8 cellular contexts compared by ENCODE assay signal in genomic region chr14:105065280-105066228, GRCh38. TPM values are rescaled to one million over a fixed set of nuclear protein-coding genes. Genes with fewer than 3 reads are reported as not detected.
DNase-seq lines count a peak whose midpoint lies in the region; ATAC-seq and TF ChIP-seq lines count a peak whose summit lies in the region.

A gene with protein sequence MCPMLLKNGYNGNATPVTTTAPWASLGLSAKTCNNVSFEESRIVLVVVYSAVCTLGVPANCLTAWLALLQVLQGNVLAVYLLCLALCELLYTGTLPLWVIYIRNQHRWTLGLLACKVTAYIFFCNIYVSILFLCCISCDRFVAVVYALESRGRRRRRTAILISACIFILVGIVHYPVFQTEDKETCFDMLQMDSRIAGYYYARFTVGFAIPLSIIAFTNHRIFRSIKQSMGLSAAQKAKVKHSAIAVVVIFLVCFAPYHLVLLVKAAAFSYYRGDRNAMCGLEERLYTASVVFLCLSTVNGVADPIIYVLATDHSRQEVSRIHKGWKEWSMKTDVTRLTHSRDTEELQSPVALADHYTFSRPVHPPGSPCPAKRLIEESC (minus strand): TSS chr14:105065430. CDS start chr14:105055420, 10,010 bp downstream.

- DNase-seq in Daoy (ENCODE audit: low read depth) = peak; percentile 92
- no peak for DNase-seq in GM23338 (ENCODE audit: low spot score)
- DNase-seq in NOMO-1 (lab: John Stamatoyannopoulos, UW; ENCODE audit: unreplicated experiment in 2 of 2) = peak; percentile 95 to 99
- DNase-seq in activated T-cell treated with anti-CD3 and anti-CD28 coated beads for 48 hours (ENCODE audit: low read depth) = peak; percentile 79
- no peak for DNase-seq in right atrium auricular region (ENCODE audit: low spot score)
- peak; percentile 56 to 89 (median 81) for DNase-seq in stimulated activated CD4-positive, alpha-beta T cell treated with anti-CD3 and anti-CD28 coated beads, TNF-alpha, amount 100 ng/mL, for 1 hour (ENCODE audit: low read depth in 3 of 3, low spot score in 1 of 3)
- no peak for DNase-seq in kidney glomerular epithelial cell (lab: John Stamatoyannopoulos, UW)
- no peak for DNase-seq in NCI-H1417 (lab: John Stamatoyannopoulos, UW)

- no peak for TF ChIP-seq CTCF in GM23338 (conservative IDR thresholded peaks at IDR 0.05; ENCODE audit: low read depth in 2 of 2)
- no peak for TF ChIP-seq CTCF in right atrium auricular region (IDR thresholded peaks at IDR 0.05)

- no peaks in the 10 kb centered on the region for H3K9me3 ChIP-seq in right atrium auricular region

- H3K36me3 ChIP-seq in GM23338 (ENCODE audit: insufficient read depth) = no peaks in the 10 kb centered on the region
- no peaks in the 10 kb centered on the region for H3K36me3 ChIP-seq in right atrium auricular region

- H3K9me3 Mint-ChIP-seq in GM23338 = no peaks in the 10 kb centered on the region

- H4K20me1 ChIP-seq in GM23338 (replicated peaks; ENCODE audit: insufficient read depth) = no peaks in the 10 kb centered on the region

- no peaks in the 10 kb centered on the region; the same call in 2 of the 3 replicates for H3K36me3 Mint-ChIP-seq in GM23338 (ENCODE audit: low read depth)

- H3K4me1 ChIP-seq in GM23338 (ENCODE audit: insufficient read depth) (no peaks in the 10 kb centered on the region), right atrium auricular region (peaks cover 0 to 41% of the 10 kb centered on the region in 2 donors)

- no peaks in the 10 kb centered on the region for H3K9me2 ChIP-seq in GM23338 (ENCODE audit: insufficient read depth)

- no peak within 1 kb of the TSS for H3K27ac Mint-ChIP-seq in GM23338

- H2AFZ ChIP-seq in GM23338 = peak within 1 kb of the TSS; percentile 38; the same call in 1 of the 2 replicates

- no peaks in the 10 kb centered on the region for H3F3A ChIP-seq in GM23338 (replicated peaks; ENCODE audit: low read depth)

- H3K27me3 ChIP-seq in GM23338 (ENCODE audit: insufficient read depth) (no peaks in the 10 kb centered on the region), right atrium auricular region (no peaks in the 10 kb centered on the region)

- peaks cover 6% of the 10 kb centered on the region; the same call in 1 of the 3 replicates for H3K4me1 Mint-ChIP-seq in GM23338

- no peak within 1 kb of the TSS for H3K27ac ChIP-seq in GM23338 (ENCODE audit: low read depth)
- peak within 1 kb of the TSS; percentile 53 to 56 for H3K27ac ChIP-seq in right atrium auricular region

- peaks cover 16% of the 10 kb centered on the region for H3K27me3 Mint-ChIP-seq in GM23338 (ENCODE audit: insufficient read depth, low read depth, poor library complexity)

- no peaks in the 10 kb centered on the region for H3K79me2 ChIP-seq in GM23338 (replicated peaks; ENCODE audit: insufficient read depth)

- H3K4me3 ChIP-seq in GM23338 (no peak within 1 kb of the TSS), right atrium auricular region (peak within 1 kb of the TSS; percentile 5 to 22)

- H3K4me3 Mint-ChIP-seq in GM23338 = no peak within 1 kb of the TSS

- no peak within 1 kb of the TSS for H3K4me2 ChIP-seq in GM23338

- peak; percentile 16; the same call in 2 of the 3 replicates for ATAC-seq in GM23338

TF ChIP-seq in GM23338, 12 proteins besides CTCF, POLR2A, EP300 and RAD21 (continues in another document):
- TF ChIP-seq NANOG (IDR thresholded peaks at IDR 0.05; ENCODE audit: borderline replicate concordance) = no peak
- no peak for TF ChIP-seq JUNB (IDR thresholded peaks at IDR 0.05; ENCODE audit: unreplicated experiment)
- TF ChIP-seq POLR2AphosphoS5 (IDR thresholded peaks at IDR 0.05; ENCODE audit: low read depth) = no peak
- TF ChIP-seq, protein P1, sequence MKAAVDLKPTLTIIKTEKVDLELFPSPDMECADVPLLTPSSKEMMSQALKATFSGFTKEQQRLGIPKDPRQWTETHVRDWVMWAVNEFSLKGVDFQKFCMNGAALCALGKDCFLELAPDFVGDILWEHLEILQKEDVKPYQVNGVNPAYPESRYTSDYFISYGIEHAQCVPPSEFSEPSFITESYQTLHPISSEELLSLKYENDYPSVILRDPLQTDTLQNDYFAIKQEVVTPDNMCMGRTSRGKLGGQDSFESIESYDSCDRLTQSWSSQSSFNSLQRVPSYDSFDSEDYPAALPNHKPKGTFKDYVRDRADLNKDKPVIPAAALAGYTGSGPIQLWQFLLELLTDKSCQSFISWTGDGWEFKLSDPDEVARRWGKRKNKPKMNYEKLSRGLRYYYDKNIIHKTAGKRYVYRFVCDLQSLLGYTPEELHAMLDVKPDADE (IDR thresholded peaks at IDR 0.05) = no peak
- TF ChIP-seq, protein P2, sequence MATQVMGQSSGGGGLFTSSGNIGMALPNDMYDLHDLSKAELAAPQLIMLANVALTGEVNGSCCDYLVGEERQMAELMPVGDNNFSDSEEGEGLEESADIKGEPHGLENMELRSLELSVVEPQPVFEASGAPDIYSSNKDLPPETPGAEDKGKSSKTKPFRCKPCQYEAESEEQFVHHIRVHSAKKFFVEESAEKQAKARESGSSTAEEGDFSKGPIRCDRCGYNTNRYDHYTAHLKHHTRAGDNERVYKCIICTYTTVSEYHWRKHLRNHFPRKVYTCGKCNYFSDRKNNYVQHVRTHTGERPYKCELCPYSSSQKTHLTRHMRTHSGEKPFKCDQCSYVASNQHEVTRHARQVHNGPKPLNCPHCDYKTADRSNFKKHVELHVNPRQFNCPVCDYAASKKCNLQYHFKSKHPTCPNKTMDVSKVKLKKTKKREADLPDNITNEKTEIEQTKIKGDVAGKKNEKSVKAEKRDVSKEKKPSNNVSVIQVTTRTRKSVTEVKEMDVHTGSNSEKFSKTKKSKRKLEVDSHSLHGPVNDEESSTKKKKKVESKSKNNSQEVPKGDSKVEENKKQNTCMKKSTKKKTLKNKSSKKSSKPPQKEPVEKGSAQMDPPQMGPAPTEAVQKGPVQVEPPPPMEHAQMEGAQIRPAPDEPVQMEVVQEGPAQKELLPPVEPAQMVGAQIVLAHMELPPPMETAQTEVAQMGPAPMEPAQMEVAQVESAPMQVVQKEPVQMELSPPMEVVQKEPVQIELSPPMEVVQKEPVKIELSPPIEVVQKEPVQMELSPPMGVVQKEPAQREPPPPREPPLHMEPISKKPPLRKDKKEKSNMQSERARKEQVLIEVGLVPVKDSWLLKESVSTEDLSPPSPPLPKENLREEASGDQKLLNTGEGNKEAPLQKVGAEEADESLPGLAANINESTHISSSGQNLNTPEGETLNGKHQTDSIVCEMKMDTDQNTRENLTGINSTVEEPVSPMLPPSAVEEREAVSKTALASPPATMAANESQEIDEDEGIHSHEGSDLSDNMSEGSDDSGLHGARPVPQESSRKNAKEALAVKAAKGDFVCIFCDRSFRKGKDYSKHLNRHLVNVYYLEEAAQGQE (IDR thresholded peaks at IDR 0.05; ENCODE audit: unreplicated experiment) = no peak

RNA-seq across cellular contexts. Expression of the gene that starts here (rescaled TPM):
- 3.3 and 5.1 TPM in 2 replicates for total RNA-seq in Daoy (2014; rRNA removed; shearing (Covaris generic))
- total RNA-seq in GM23338 (2014; rRNA removed; shearing (Covaris generic)) = 0.14 TPM in 1 of 2 replicates, not detected in the other
- polyA plus RNA-seq in GM23338 (2016; fragmentation: Nextera tagmentation; extraction: Ambion mirVana) = 0.09 TPM in 1 of 2 replicates, not detected in the other
- 1 to 10 TPM in 1 of 2 donors, under 1 TPM in 1; 0.67 to 1.2 TPM for total RNA-seq in right atrium auricular region

Comparison
In these comparisons a context has a peak if more than half of its experiments do, and no peak if none do; other contexts are left out.
1. Peak in ATAC-seq in GM23338; RNA of the gene not detected or under 1 TPM.
2. DNase-seq: peak in Daoy (single experiment), NOMO-1 (2 of 2), activated T-cell treated with anti-CD3 and anti-CD28 coated beads for 48 hours (single experiment) and stimulated activated CD4-positive, alpha-beta T cell treated with anti-CD3 and anti-CD28 coated beads, TNF-alpha, amount 100 ng/mL, for 1 hour (3 of 3); none in GM23338 (single experiment), right atrium auricular region (single experiment), kidney glomerular epithelial cell (single experiment) and NCI-H1417 (0 of 3).